7 cellular contexts compared by ENCODE assay signal in genomic region chr9:95515272-95516113, GRCh38. TPM values are rescaled to one million over a fixed set of nuclear protein-coding genes. Genes with fewer than 3 reads are reported as not detected.
A peak's percentile ranks its signal among the peaks of the same experiment; 100 is the strongest.
DNase-seq lines count a peak whose midpoint lies in the region; ATAC-seq, FAIRE-seq and TF ChIP-seq lines count a peak whose summit lies in the region.

No MANE protein-coding gene starts in this region.

- no peak for TF ChIP-seq EP300 in GM12878 (IDR thresholded peaks at IDR 0.05; ENCODE audit: borderline replicate concordance in 1 of 2, control insufficient read depth in 1 of 2, low read depth in 2 of 2, low read length in 2 of 2)

- FAIRE-seq in GM12878 (lab: Jason Lieb, UNC), result no peak

- intact Hi-C loops in GM12878 (cut with micrococcal nuclease; ENCODE audit: unreplicated experiment), result no loop called here

- TF ChIP-seq CTCF in GM12878 (IDR thresholded peaks at IDR 0.05 in 2 of 3, conservative IDR thresholded peaks at IDR 0.05 in 1 of 3; ENCODE audit: control insufficient read depth in 2 of 3, extremely low read depth in 1 of 3, insufficient read depth in 1 of 3, low read depth in 3 of 3, low read length in 3 of 3) (no peak), liver (IDR thresholded peaks at IDR 0.05; ENCODE audit: low read depth, low read length, missing input control) (no peak)

- POLR2A ChIA-PET in GM12878 (lab: Charles Lee), result no interaction called here

- no peaks in the 10 kb centered on the region for H3K36me3 ChIP-seq in GM23248 (ENCODE audit: low read depth)
- H3K36me3 ChIP-seq in NT2/D1 (ENCODE audit: insufficient read depth, insufficient read length, low read length), result no peaks in the 10 kb centered on the region
- H3K36me3 ChIP-seq in GM12878 (ENCODE audit: control insufficient read depth in 2 of 2, insufficient read depth in 2 of 2, low read length in 1 of 2), result no peaks in the 10 kb centered on the region
- no peaks in the 10 kb centered on the region for H3K36me3 ChIP-seq in liver (ENCODE audit: control insufficient read depth in 4 of 4, insufficient read depth in 3 of 4, low read depth in 1 of 4, low read length in 3 of 4)

- H3K9ac ChIP-seq in GM23248 (no peak overlapping the region), NT2/D1 (ENCODE audit: insufficient read length, low read depth) (peak overlapping the region; percentile 83), GM12878 (ENCODE audit: control insufficient read depth, insufficient read depth, low read length) (no peak overlapping the region), liver (ENCODE audit: low read depth in 1 of 2, low read length in 2 of 2) (no peak overlapping the region)

- H3K27ac ChIP-seq in GM23248, result no peak overlapping the region
- no peak overlapping the region for H3K27ac ChIP-seq in GM12878 (ENCODE audit: control insufficient read depth, insufficient read depth)
- H3K27ac ChIP-seq in liver (ENCODE audit: low read depth in 1 of 2, low read length in 2 of 2), result no peak overlapping the region
- peak overlapping the region; percentile 26 for H3K27ac ChIP-seq in substantia nigra (ENCODE audit: low read depth, low read length, poor library complexity, severe bottlenecking)

- ATAC-seq in GM12878 (no peak), GM19463 (IDR thresholded peaks at IDR 0.05; ENCODE audit: unreplicated experiment) (no peak), HG03108 (IDR thresholded peaks at IDR 0.05; ENCODE audit: unreplicated experiment) (no peak)

- H3K27me3 ChIP-seq in GM23248 (replicated peaks; ENCODE audit: insufficient read depth) (peaks cover 8% of the 10 kb centered on the region), NT2/D1 (ENCODE audit: insufficient read depth, insufficient read length) (peaks cover 47% of the 10 kb centered on the region), GM12878 (replicated peaks in 1 of 2; ENCODE audit: control insufficient read depth in 2 of 2, insufficient read depth in 2 of 2, low read length in 1 of 2) (peaks cover 11 to 16% of the 10 kb centered on the region in 2 experiments; a peak in 3 of 4 replicates), liver (ENCODE audit: control insufficient read depth in 4 of 4, insufficient read depth in 4 of 4, low read length in 3 of 4) (peaks cover 0 to 2% (median 0%) of the 10 kb centered on the region in 4 donors)

- WGBS in GM23248 (ENCODE audit: low coverage in 1 of 2, low lambda C conversion rate in 2 of 2, missing lambda C conversion rate in 2 of 2), 2 experiments, result 15% methylated on average over 41 to 48 of the region's 48 CpGs
- WGBS in GM12878 (ENCODE audit: insufficient coverage, insufficient replicate concordance, low lambda C conversion rate, missing lambda C conversion rate), result 37% methylated on average over 46 of the region's 48 CpGs
- WGBS in liver, result 15% methylated on average over 48 of the region's 48 CpGs

- H3F3A ChIP-seq in GM23248 (ENCODE audit: insufficient read depth), result peaks cover 5% of the 10 kb centered on the region; the same call in 1 of the 2 replicates

- in situ Hi-C loops in GM23248 (cut with MboI), result no loop called here
- in situ Hi-C loops in GM12878 (cut with MboI), result no loop called here

- H4K20me1 ChIP-seq in GM23248 (ENCODE audit: insufficient read depth) (no peaks in the 10 kb centered on the region), GM12878 (ENCODE audit: control insufficient read depth, insufficient read depth) (no peaks in the 10 kb centered on the region)

- CTCF ChIA-PET in GM12878 (lab: Yijun Ruan, JAX), result no interaction called here

- H3K4me2 ChIP-seq in GM23248 (ENCODE audit: unreplicated experiment) (peak overlapping the region; percentile 92), GM12878 (ENCODE audit: control insufficient read depth, insufficient read depth) (peak overlapping the region; percentile 53)

- peaks cover 6% of the 10 kb centered on the region; the same call in 1 of the 2 replicates for H3K79me2 ChIP-seq in GM23248 (ENCODE audit: insufficient read depth)
- H3K79me2 ChIP-seq in GM12878 (ENCODE audit: control insufficient read depth, insufficient read depth, low read length), result no peaks in the 10 kb centered on the region

- TF ChIP-seq RAD21 in GM12878 (IDR thresholded peaks at IDR 0.05; ENCODE audit: insufficient read depth, low read depth, low read length) (no peak), liver (IDR thresholded peaks at IDR 0.05) (no peak)

- peak; percentile 35 for DNase-seq in GM23248
- no peak for DNase-seq in NT2/D1 (ENCODE audit: low read depth, low spot score)
- no peak for DNase-seq in GM12878 (ENCODE audit: low read depth, low spot score)
- peak in 11 of 49 donors; percentile 9 to 85 (median 27) for DNase-seq in substantia nigra (lab: John Stamatoyannopoulos, UW)

- SMC1A ChIA-PET in GM12878 (lab: Charles Lee; ENCODE audit: uncharacterized antibody, unreplicated experiment), result no interaction called here

- RAD21 ChIA-PET in GM12878 (lab: Charles Lee; ENCODE audit: unreplicated experiment), result no interaction called here

- H3K4me1 ChIP-seq in GM23248 (ENCODE audit: insufficient read depth) (0 out of 2 replicates have a peak, but pooled peaks cover 7% of the 10 kb centered on the region), NT2/D1 (ENCODE audit: insufficient read depth, insufficient read length) (peaks cover 11% of the 10 kb centered on the region), GM12878 (ENCODE audit: control insufficient read depth, insufficient read depth, low read length) (0 out of 2 replicates have a peak, but pooled peaks cover 4% of the 10 kb centered on the region), liver (ENCODE audit: control insufficient read depth in 4 of 4, insufficient read depth in 4 of 4, low read length in 3 of 4) (peaks cover 6 to 23% (median 14%) of the 10 kb centered on the region in 4 donors)

- peak overlapping the region; percentile 87 for H3K4me3 ChIP-seq in GM23248
- peak overlapping the region; percentile 73 for H3K4me3 ChIP-seq in NT2/D1 (ENCODE audit: insufficient read length, low read depth)
- H3K4me3 ChIP-seq in GM12878, result no peak overlapping the region; the same call in 1 of the 2 replicates
- peak overlapping the region in 2 of 3 donors; percentile 39 to 54 for H3K4me3 ChIP-seq in liver (ENCODE audit: low read depth in 1 of 3, low read length in 3 of 3)

- no peak overlapping the region; the same call in 1 of the 2 replicates for H2AFZ ChIP-seq in GM23248
- H2AFZ ChIP-seq in GM12878 (ENCODE audit: control insufficient read depth, low read depth, low read length), result no peak overlapping the region

- H3K9me3 ChIP-seq in GM23248 (ENCODE audit: low read depth) (no peaks in the 10 kb centered on the region), NT2/D1 (ENCODE audit: insufficient read depth, low read length) (peaks cover 21% of the 10 kb centered on the region), GM12878 (replicated peaks; ENCODE audit: control insufficient read depth, insufficient read depth, low read length) (peaks cover 2% of the 10 kb centered on the region; the same call in 2 of the 3 replicates), liver (ENCODE audit: control insufficient read depth in 4 of 4, low read length in 3 of 4) (peaks cover 0 to 1% (median 0%) of the 10 kb centered on the region in 4 donors)

- no TSS peak for BruUV-seq in GM12878 (replicated peaks; lab: Mats Ljungman, UMichigan)

- TF ChIP-seq POLR2A in GM12878 (IDR thresholded peaks at IDR 0.05; ENCODE audit: low read depth, low read length), result no peak

- H3K9me2 ChIP-seq in GM23248 (ENCODE audit: insufficient read depth), result no peaks in the 10 kb centered on the region

TF ChIP-seq in GM12878, 131 proteins besides CTCF, POLR2A, EP300 and RAD21 (continues in another document):
- no peak for TF ChIP-seq TCF7 (IDR thresholded peaks at IDR 0.05; ENCODE audit: borderline replicate concordance)
- TF ChIP-seq ZSCAN29 (IDR thresholded peaks at IDR 0.05), result no peak

TF ChIP-seq in liver, 16 proteins besides CTCF, POLR2A, EP300 and RAD21:
- TF ChIP-seq RXRA (IDR thresholded peaks at IDR 0.05), result no peak
- TF ChIP-seq FOXA1 (IDR thresholded peaks at IDR 0.05), result no peak
- TF ChIP-seq GABPA (IDR thresholded peaks at IDR 0.05 in 1 of 2, conservative IDR thresholded peaks at IDR 0.05 in 1 of 2), result no peak
- TF ChIP-seq YY1 (IDR thresholded peaks at IDR 0.05), result no peak

RNA-seq across cellular contexts. Expression of gene PTCH1, which starts 1.3 kb away (rescaled TPM):
- 1.4 and 3.8 TPM in 2 replicates for total RNA-seq in GM23248 (2014; rRNA removed; shearing (Covaris generic))
- polyA plus RNA-seq in GM23248 (2016; fragmentation: Nextera tagmentation; extraction: Ambion mirVana), result 5.5 and 7.3 TPM in 2 replicates
- 8.2 and 14.4 TPM in 2 replicates for total RNA-seq in GM12878 (2013; cell fraction: nucleolus; rRNA removed)
- 1.7 and 2.9 TPM in 2 replicates for total RNA-seq in GM12878 (2014; rRNA removed)
- total RNA-seq in GM12878 (2014; rRNA removed; fragmentation: Illumina TruSeq; extraction: Trizol), result 0.92 and 1.5 TPM in 2 replicates
- total RNA-seq in GM12878 (2021), result 4.0 and 5.7 TPM in 2 replicates
- 3.3 TPM for polyA plus RNA-seq in GM12878 (2011; ENCODE audit: low read depth)
- 4.8 and 6.1 TPM in 2 replicates for polyA plus RNA-seq in GM12878 (2011; rRNA removed)
- polyA plus RNA-seq in GM12878 (2011; cell fraction: cytosol; rRNA removed), result 4.7 and 10.5 TPM in 2 replicates
- 19.4 TPM in 2 replicates for polyA plus RNA-seq in GM12878 (2011; cell fraction: nucleus; rRNA removed)
- polyA plus RNA-seq in GM12878 (2012), result 4.5 and 5.3 TPM in 2 replicates
- polyA plus RNA-seq in GM12878 (2014; fragmentation: Illumina TruSeq; extraction: Trizol), result 2.8 and 3.0 TPM in 2 replicates
- under 1 TPM; 0.16 to 0.48 TPM for polyA plus RNA-seq in GM12878 (2014; fragmentation: Nextera tagmentation; extraction: Ambion mirVana)
- 2.5 and 3.2 TPM in 2 replicates for polyA plus RNA-seq in GM12878 (2014; rRNA removed)
- 1 to 10 TPM; 2.3 TPM for polyA plus RNA-seq in GM12878 (2016; fragmentation: Nextera tagmentation; extraction: Ambion mirVana)
- 17.5 and 21.4 TPM in 2 replicates for polyA minus RNA-seq in GM12878 (2011; rRNA and poly(A)+ RNA removed)
- 9.3 and 12.0 TPM in 2 replicates for polyA minus RNA-seq in GM12878 (2011; cell fraction: cytosol; rRNA and poly(A)+ RNA removed)
- polyA minus RNA-seq in GM12878 (2011; cell fraction: nucleus; rRNA and poly(A)+ RNA removed), result 21.4 and 38.0 TPM in 2 replicates
- total RNA-seq in liver, result 1 to 10 TPM; 1.7 to 2.5 TPM
- 1 to 10 TPM; 1.2 to 5.0 TPM for polyA plus RNA-seq in liver
